8 cellular contexts compared by ENCODE assay signal in genomic region chr1:115062542-115063004, GRCh38. TPM values are rescaled to one million over a fixed set of nuclear protein-coding genes. Genes with fewer than 3 reads are reported as not detected.
DNase-seq lines count a peak whose midpoint lies in the region; ATAC-seq, FAIRE-seq and TF ChIP-seq lines count a peak whose summit lies in the region.

No MANE protein-coding gene starts in this region.

- no peak for FAIRE-seq in small intestine (lab: Jason Lieb, UNC)

- H3K4me1 ChIP-seq in small intestine (ENCODE audit: control insufficient read depth in 2 of 2, insufficient read depth in 1 of 2, low read depth in 1 of 2, low read length in 1 of 2): peaks cover 3 to 8% of the 10 kb centered on the region in 2 donors

- H3K4me3 ChIP-seq in HL-60 (replicated peaks; ENCODE audit: insufficient read depth, low read length) (no peak overlapping the region), choroid plexus epithelial cell (ENCODE audit: low read depth, low read length) (no peak overlapping the region), small intestine (ENCODE audit: low read depth in 1 of 2, low read length in 2 of 2) (no peak overlapping the region)

- H3K27me3 ChIP-seq in HL-60 (ENCODE audit: insufficient read depth, poor library complexity, severe bottlenecking): no peaks in the 10 kb centered on the region
- H3K27me3 ChIP-seq in small intestine (ENCODE audit: control insufficient read depth in 2 of 2, insufficient read depth in 2 of 2, low read length in 2 of 2): no peaks in the 10 kb centered on the region

- no peaks in the 10 kb centered on the region for H3K36me3 ChIP-seq in small intestine (ENCODE audit: control insufficient read depth in 2 of 2, insufficient read depth in 2 of 2, low read length in 2 of 2)

- H3K27ac ChIP-seq in HL-60 (replicated peaks) (peak overlapping the region; percentile 88), small intestine (ENCODE audit: low read depth in 1 of 2, low read length in 1 of 2) (peak overlapping the region in 1 of 2 donors; percentile 61)

- ATAC-seq in GM18867 (IDR thresholded peaks at IDR 0.05; ENCODE audit: unreplicated experiment): peak; percentile 83

- WGBS in small intestine, 3 donors: 8 to 38% (median 38%) methylated on average over 7 of the region's 7 CpGs

- peak; percentile 56 to 96 for DNase-seq in HL-60 (ENCODE audit: low read depth in 1 of 2, low spot score in 1 of 2)
- DNase-seq in activated CD4-positive, alpha-beta T cell treated with anti-CD3 and anti-CD28 coated beads for 1 hour: peak; percentile 89
- DNase-seq in choroid plexus epithelial cell (ENCODE audit: low read depth): peak; percentile 23
- DNase-seq in small intestine: peak; percentile 68
- DNase-seq in putamen (ENCODE audit: low spot score): no peak
- no peak for DNase-seq in AG20443 (ENCODE audit: low spot score)
- no peak for DNase-seq in SHP77 (lab: John Stamatoyannopoulos, UW)

- H3K9me3 ChIP-seq in small intestine (ENCODE audit: control insufficient read depth, low read depth): no peaks in the 10 kb centered on the region

- TF ChIP-seq CTCF in HL-60 (IDR thresholded peaks at IDR 0.05; ENCODE audit: insufficient read depth, low read length) (no peak), choroid plexus epithelial cell (conservative IDR thresholded peaks at IDR 0.05; ENCODE audit: low read depth, low read length) (no peak)

RNA-seq across cellular contexts. Expression of gene TSPAN2, which starts 26.7 kb away (rescaled TPM):
- 1 to 10 TPM in 2 of 3 donors, not detected in 1; 1.4 to 5.5 TPM for polyA plus RNA-seq in small intestine

RNA-seq across cellular contexts. Expression of gene TSHB, which starts 32.9 kb away (rescaled TPM):
- polyA plus RNA-seq in small intestine: not detected

Comparison
In these comparisons a context has a peak if more than half of its experiments do, and no peak if none do; other contexts are left out.
1. DNase-seq: peak in HL-60 (2 of 2), activated CD4-positive, alpha-beta T cell treated with anti-CD3 and anti-CD28 coated beads for 1 hour (single experiment), choroid plexus epithelial cell (single experiment) and small intestine (single experiment); none in putamen (single experiment), AG20443 (single experiment) and SHP77 (0 of 2).